8 cellular contexts compared by ENCODE assay signal in genomic region chr9:70409800-70410199, GRCh38. TPM values are rescaled to one million over a fixed set of nuclear protein-coding genes. Genes with fewer than 3 reads are reported as not detected.
DNase-seq lines count a peak whose midpoint lies in the region; ATAC-seq and TF ChIP-seq lines count a peak whose summit lies in the region.

No MANE protein-coding gene starts in this region.

- H3K27ac Mint-ChIP-seq in activated naive CD8-positive, alpha-beta T cell: peak overlapping the region; percentile 100

- TF ChIP-seq CTCF in KMS-11 (conservative IDR thresholded peaks at IDR 0.05; ENCODE audit: low read depth, low read length) (no peak), foreskin keratinocyte (conservative IDR thresholded peaks at IDR 0.05) (no peak), spleen (IDR thresholded peaks at IDR 0.05 in 8 of 11, conservative IDR thresholded peaks at IDR 0.05 in 3 of 11) (no peak)

- H4K20me1 ChIP-seq in KMS-11 (ENCODE audit: insufficient read depth): no peaks in the 10 kb centered on the region

- no peak for DNase-seq in foreskin keratinocyte
- DNase-seq in spleen: no peak
- DNase-seq in retina: no peak
- DNase-seq in NCI-H146 treated with DMSO at 0.1 percent for 48 hours (lab: John Stamatoyannopoulos, UW; ENCODE audit: unreplicated experiment): no peak
- DNase-seq in DMS79 (lab: John Stamatoyannopoulos, UW): no peak

- no peaks in the 10 kb centered on the region for H3K9me3 Mint-ChIP-seq in activated naive CD8-positive, alpha-beta T cell (ENCODE audit: low read depth)

- no peaks in the 10 kb centered on the region for H3K27me3 ChIP-seq in KMS-11 (ENCODE audit: insufficient read depth, low read depth)
- H3K27me3 ChIP-seq in foreskin keratinocyte: no peaks in the 10 kb centered on the region
- no peaks in the 10 kb centered on the region for H3K27me3 ChIP-seq in spleen (replicated peaks in 1 of 7)

- H3K9me3 ChIP-seq in spleen: no peaks in the 10 kb centered on the region

- H3K27me3 Mint-ChIP-seq in activated naive CD8-positive, alpha-beta T cell: no peaks in the 10 kb centered on the region

- ATAC-seq in foreskin keratinocyte (no peak), GM19351 (IDR thresholded peaks at IDR 0.05; ENCODE audit: unreplicated experiment) (no peak)

- peak overlapping the region; percentile 99 for H3K4me3 Mint-ChIP-seq in activated naive CD8-positive, alpha-beta T cell

- peak overlapping the region; percentile 81; the same call in 1 of the 2 replicates for H3K9ac ChIP-seq in KMS-11

- H3K36me3 ChIP-seq in KMS-11 (ENCODE audit: insufficient read depth): no peaks in the 10 kb centered on the region
- H3K36me3 ChIP-seq in spleen: peaks cover 0 to 5% (median 0%) of the 10 kb centered on the region in 6 donors

- 44 to 52% (median 50%) methylated on average over 2 of the region's 2 CpGs for WGBS in spleen, 5 donors

- intact Hi-C loops in spleen (cut with DNase I; ENCODE audit: low total_unique reads): no loop called here

- H3K36me3 Mint-ChIP-seq in activated naive CD8-positive, alpha-beta T cell: no peaks in the 10 kb centered on the region

- H3K27ac ChIP-seq in KMS-11 (peak overlapping the region; percentile 89; the same call in 1 of the 2 replicates), foreskin keratinocyte (peak overlapping the region; percentile 95), spleen (peak overlapping the region; percentile 54 to 100 (median 100))

- H3K79me2 ChIP-seq in KMS-11 (ENCODE audit: insufficient read depth, low read depth): peaks cover 69% of the 10 kb centered on the region

- TF ChIP-seq POLR2A in spleen (IDR thresholded peaks at IDR 0.05): no peak

- H3K4me2 ChIP-seq in KMS-11: peak overlapping the region; percentile 96

- H3K4me1 Mint-ChIP-seq in activated naive CD8-positive, alpha-beta T cell (ENCODE audit: low read depth): peaks cover 67% of the 10 kb centered on the region

- no peak overlapping the region for H3K4me3 ChIP-seq in KMS-11 (IDR thresholded peaks at IDR 0.05; ENCODE audit: insufficient read depth, low read depth, low read length)
- peak overlapping the region in 6 of 8 donors; percentile 56 to 81 (median 68) for H3K4me3 ChIP-seq in spleen

- H3K4me1 ChIP-seq in KMS-11 (ENCODE audit: low read depth, poor library complexity, severe bottlenecking) (peaks cover 35% of the 10 kb centered on the region), foreskin keratinocyte (peaks cover 30% of the 10 kb centered on the region), spleen (peaks cover 47 to 74% (median 66%) of the 10 kb centered on the region in 6 donors)

- H2AFZ ChIP-seq in KMS-11 (ENCODE audit: low read depth): no peak overlapping the region

RNA-seq across cellular contexts. Expression of gene KLF9, which starts 4.7 kb away (rescaled TPM):
- 4.5 and 5.7 TPM in 2 replicates for total RNA-seq in foreskin keratinocyte
- 2.0 TPM in 2 replicates for polyA plus RNA-seq in foreskin keratinocyte
- 10 to 100 TPM; 13.5 to 74.8 (median 50.4) TPM for total RNA-seq in spleen
- polyA plus RNA-seq in spleen: 10 to 100 TPM in 2 of 3 donors, 1 to 10 TPM in 1; 7.1 to 12.6 (median 12.4) TPM
